17 cellular contexts compared by ENCODE assay signal in the genomic region with DNA sequence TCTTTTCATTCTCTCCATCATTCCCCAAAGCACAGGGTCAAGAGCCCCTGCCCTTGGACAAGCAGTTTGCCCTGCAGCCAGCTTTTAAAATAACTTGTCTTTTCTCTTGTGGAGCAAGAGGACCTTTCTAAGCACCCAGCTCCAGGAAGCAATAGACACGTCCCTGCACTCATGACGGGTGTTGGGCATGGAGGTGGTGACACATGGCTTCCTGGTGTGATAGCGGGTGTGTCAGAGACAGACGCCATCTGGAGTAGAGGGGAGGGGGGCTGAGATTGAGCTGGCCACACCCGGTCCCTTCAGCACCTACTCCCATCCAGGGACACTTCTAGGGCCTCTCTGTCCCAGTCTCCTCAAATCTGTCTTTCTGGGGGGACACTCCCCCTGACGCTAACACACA.
DNase-seq lines count a peak whose midpoint lies in the region; ATAC-seq and TF ChIP-seq lines count a peak whose summit lies in the region.
"Had no signal": no experiment of that assay in that cellular context is flagged by ENCODE, and none has a peak within 500 bp of the region (broad histone marks: within the 10 kb centered on the region; RNA-seq: fewer than 3 reads in every experiment).

No MANE protein-coding gene starts in this region.

- intact Hi-C loops in adrenal gland (cut with DNase I), result no loop called here
- intact Hi-C loops in right cardiac atrium (cut with DNase I), result loop anchor here in 1 of 4 donors (10.0 kb wide), 1 partner anchor 218 kb away; a partner anchor contains a TSS

- no peak for TF ChIP-seq CTCF in adrenal gland (IDR thresholded peaks at IDR 0.05)

- WGBS in adrenal gland, 4 donors, result 38 to 69% (median 46%) methylated on average over 6 of the region's 6 CpGs
- WGBS in right cardiac atrium, result 37% methylated on average over 6 of the region's 6 CpGs

- DNase-seq in NCI-H1092 treated with DMSO at 0.1 percent for 48 hours (lab: John Stamatoyannopoulos, UW) (peak; percentile 26), NCI-H1092 (lab: John Stamatoyannopoulos, UW) (no peak), adrenal gland (peak in 6 of 7 donors; percentile 28 to 64 (median 54)), right cardiac atrium (peak; percentile 76 to 88 (median 85)), DMS79 treated with DMSO at 0.1 percent for 48 hours (lab: John Stamatoyannopoulos, UW) (no peak)
- no peak for DNase-seq in activated CD8-positive, alpha-beta memory T cell treated with anti-CD3 and anti-CD28 coated beads for 24 hours
- DNase-seq: 8988T; activated CD8-positive, alpha-beta T cell treated with anti-CD3 and anti-CD28 coated beads for 36 hours; amniotic stem cell; GF-D8; Peyer's patch; right lobe of liver; stimulated activated CD4-positive, alpha-beta T cell treated with anti-CD3 and anti-CD28 coated beads, Interleukin-2, amount 100 ng/mL, for 48 hours had no signal

- H3K4me1 ChIP-seq in adrenal gland (replicated peaks in 1 of 2), result peaks cover 15 to 19% of the 10 kb centered on the region in 2 donors
- peaks cover 4% of the 10 kb centered on the region for H3K4me1 ChIP-seq in right cardiac atrium (ENCODE audit: control insufficient read depth, insufficient read depth, low read length)

- H3K27me3 ChIP-seq in adrenal gland (no peaks in the 10 kb centered on the region), right cardiac atrium (ENCODE audit: control insufficient read depth, insufficient read depth) (no peaks in the 10 kb centered on the region)
- H3K27me3 ChIP-seq: gastrocnemius medialis, Peyer's patch, right lobe of liver had no signal

- H3K4me3 ChIP-seq in adrenal gland, result no peak overlapping the region
- H3K4me3 ChIP-seq in right cardiac atrium (ENCODE audit: low read length), result no peak overlapping the region
- H3K4me3 ChIP-seq: gastrocnemius medialis, Peyer's patch, right lobe of liver, thoracic aorta had no signal

- no peak for TF ChIP-seq POLR2A in adrenal gland (IDR thresholded peaks at IDR 0.05)

- H3K36me3 ChIP-seq in adrenal gland (replicated peaks in 1 of 2), result no peaks in the 10 kb centered on the region
- H3K36me3 ChIP-seq: gastrocnemius medialis, Peyer's patch, right lobe of liver, thoracic aorta had no signal

- H3K27ac ChIP-seq in adrenal gland, result peak overlapping the region in 2 of 5 donors; percentile 41 to 42
- H3K27ac ChIP-seq in right cardiac atrium (ENCODE audit: low read length), result no peak overlapping the region
- H3K27ac ChIP-seq: gastrocnemius medialis, Peyer's patch, right lobe of liver, thoracic aorta had no signal

- H3K9me3 ChIP-seq in adrenal gland (replicated peaks in 1 of 3), result peaks cover 0 to 3% (median 0%) of the 10 kb centered on the region in 3 donors
- H3K9me3 ChIP-seq in right cardiac atrium (ENCODE audit: control insufficient read depth, low read length), result no peaks in the 10 kb centered on the region
- H3K9me3 ChIP-seq: gastrocnemius medialis, Peyer's patch, right lobe of liver, thoracic aorta had no signal

- ATAC-seq in right cardiac atrium (peak; percentile 84 to 92), SK-N-SH treated with all-trans-retinoic acid at 6 μM for 48 hours (no peak), GM21786 (IDR thresholded peaks at IDR 0.05; ENCODE audit: unreplicated experiment) (no peak)
- ATAC-seq: activated CD8-positive, alpha-beta T cell treated with anti-CD3 and anti-CD28 coated beads for 36 hours had no signal

TF ChIP-seq in SK-N-SH treated with all-trans-retinoic acid at 6 μM for 48 hours, 23 proteins besides CTCF, POLR2A, EP300 and RAD21:
- TF ChIP-seq ZNF8 (CRISPR knock-in tag; IDR thresholded peaks at IDR 0.05) (no peak), ZFP3 (CRISPR knock-in tag; IDR thresholded peaks at IDR 0.05) (no peak), ZNF565 (CRISPR knock-in tag; conservative IDR thresholded peaks at IDR 0.05; ENCODE audit: low read depth) (no peak), ZNF70 (CRISPR knock-in tag; IDR thresholded peaks at IDR 0.05) (no peak), TOX (CRISPR knock-in tag; IDR thresholded peaks at IDR 0.05; ENCODE audit: borderline replicate concordance) (no peak), ZC3H10 (CRISPR knock-in tag; IDR thresholded peaks at IDR 0.05) (no peak), RARB (CRISPR knock-in tag; IDR thresholded peaks at IDR 0.05) (no peak)
- TF ChIP-seq, protein P1, sequence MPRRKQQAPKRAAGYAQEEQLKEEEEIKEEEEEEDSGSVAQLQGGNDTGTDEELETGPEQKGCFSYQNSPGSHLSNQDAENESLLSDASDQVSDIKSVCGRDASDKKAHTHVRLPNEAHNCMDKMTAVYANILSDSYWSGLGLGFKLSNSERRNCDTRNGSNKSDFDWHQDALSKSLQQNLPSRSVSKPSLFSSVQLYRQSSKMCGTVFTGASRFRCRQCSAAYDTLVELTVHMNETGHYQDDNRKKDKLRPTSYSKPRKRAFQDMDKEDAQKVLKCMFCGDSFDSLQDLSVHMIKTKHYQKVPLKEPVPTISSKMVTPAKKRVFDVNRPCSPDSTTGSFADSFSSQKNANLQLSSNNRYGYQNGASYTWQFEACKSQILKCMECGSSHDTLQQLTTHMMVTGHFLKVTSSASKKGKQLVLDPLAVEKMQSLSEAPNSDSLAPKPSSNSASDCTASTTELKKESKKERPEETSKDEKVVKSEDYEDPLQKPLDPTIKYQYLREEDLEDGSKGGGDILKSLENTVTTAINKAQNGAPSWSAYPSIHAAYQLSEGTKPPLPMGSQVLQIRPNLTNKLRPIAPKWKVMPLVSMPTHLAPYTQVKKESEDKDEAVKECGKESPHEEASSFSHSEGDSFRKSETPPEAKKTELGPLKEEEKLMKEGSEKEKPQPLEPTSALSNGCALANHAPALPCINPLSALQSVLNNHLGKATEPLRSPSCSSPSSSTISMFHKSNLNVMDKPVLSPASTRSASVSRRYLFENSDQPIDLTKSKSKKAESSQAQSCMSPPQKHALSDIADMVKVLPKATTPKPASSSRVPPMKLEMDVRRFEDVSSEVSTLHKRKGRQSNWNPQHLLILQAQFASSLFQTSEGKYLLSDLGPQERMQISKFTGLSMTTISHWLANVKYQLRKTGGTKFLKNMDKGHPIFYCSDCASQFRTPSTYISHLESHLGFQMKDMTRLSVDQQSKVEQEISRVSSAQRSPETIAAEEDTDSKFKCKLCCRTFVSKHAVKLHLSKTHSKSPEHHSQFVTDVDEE (CRISPR knock-in tag; IDR thresholded peaks at IDR 0.05), result no peak

Comparison
In these comparisons a context has a peak if more than half of its experiments do, and no peak if none do; other contexts are left out.
1. DNase-seq: peak in NCI-H1092 treated with DMSO at 0.1 percent for 48 hours (single experiment), adrenal gland (6 of 7) and right cardiac atrium (3 of 3); none in NCI-H1092 (single experiment), DMS79 treated with DMSO at 0.1 percent for 48 hours (single experiment) and activated CD8-positive, alpha-beta memory T cell treated with anti-CD3 and anti-CD28 coated beads for 24 hours (single experiment).
2. ATAC-seq: peak in right cardiac atrium (2 of 2); none in SK-N-SH treated with all-trans-retinoic acid at 6 μM for 48 hours (single experiment) and GM21786 (single experiment).